In genomic region chr1:88701275-88701674, GRCh38 we compare ENCODE assay signal across 9 cellular contexts. TPM values are rescaled to one million over a fixed set of nuclear protein-coding genes. Genes with fewer than 3 reads are reported as not detected.
DNase-seq lines count a peak whose midpoint lies in the region; ATAC-seq, FAIRE-seq and TF ChIP-seq lines count a peak whose summit lies in the region.
"Had no signal": no experiment of that assay in that cellular context is flagged by ENCODE, and none has a peak within 500 bp of the region (broad histone marks: within the 10 kb centered on the region; RNA-seq: fewer than 3 reads in every experiment).

No MANE protein-coding gene starts in this region.

- no peak for TF ChIP-seq POLR2A in gastroesophageal sphincter (IDR thresholded peaks at IDR 0.05)

- no peak for TF ChIP-seq EP300 in gastroesophageal sphincter (IDR thresholded peaks at IDR 0.05)

- CTCF ChIA-PET in activated CD8-positive, alpha-beta T cell treated with anti-CD3 and anti-CD28 coated beads, Interleukin-2, amount 10 ng/mL, durations not matched to agents 7 days and 5 days (lab: Charles Lee): interaction anchor here (0.6 to 1.6 kb wide), 3 partner anchors 16 to 45 kb away, joined by 3 to 6 read pairs (median 3); no protein-coding TSS in a partner anchor

- no peaks in the 10 kb centered on the region for H3K9me3 ChIP-seq in gastroesophageal sphincter

- H3K4me3 ChIP-seq in gastroesophageal sphincter: no peak overlapping the region

- POLR2A ChIA-PET in activated CD8-positive, alpha-beta T cell treated with anti-CD3 and anti-CD28 coated beads, Interleukin-2, amount 10 ng/mL, durations not matched to agents 7 days and 5 days (lab: Charles Lee): no interaction called here

- peaks cover 14% of the 10 kb centered on the region for H3K36me3 Mint-ChIP-seq in activated CD8-positive, alpha-beta T cell treated with anti-CD3 and anti-CD28 coated beads, Interleukin-2, amount 10 ng/mL, durations not matched to agents 7 days and 5 days (ENCODE audit: low read depth)

- no peak overlapping the region for H3K27ac ChIP-seq in gastroesophageal sphincter
- H3K27ac ChIP-seq: parathyroid adenoma had no signal

- no peaks in the 10 kb centered on the region for H3K27me3 ChIP-seq in gastroesophageal sphincter

- ATAC-seq in GM21515 (IDR thresholded peaks at IDR 0.05; ENCODE audit: unreplicated experiment) (peak; percentile 77), HG03521 (IDR thresholded peaks at IDR 0.05; ENCODE audit: unreplicated experiment) (peak; percentile 63), gastroesophageal sphincter (peak; percentile 46)
- no peak for ATAC-seq in activated CD8-positive, alpha-beta T cell treated with anti-CD3 and anti-CD28 coated beads, Interleukin-2, amount 10 ng/mL, durations not matched to agents 7 days and 5 days
- no peak for ATAC-seq in stimulated activated naive CD8-positive, alpha-beta T cell treated with anti-CD3 and anti-CD28 coated beads, Interleukin-15, Interleukin-2, amounts not matched to agents 100 U/mL and 50 U/mL, for 24 hours

- WGBS in gastroesophageal sphincter (ENCODE audit: low coverage in 1 of 2), 2 donors: 56 to 64% methylated on average over 2 of the region's 2 CpGs

- no peak overlapping the region for H3K27ac Mint-ChIP-seq in activated CD8-positive, alpha-beta T cell treated with anti-CD3 and anti-CD28 coated beads, Interleukin-2, amount 10 ng/mL, durations not matched to agents 7 days and 5 days

- DNase-seq in HCEC 1CT: no peak
- DNase-seq in activated CD8-positive, alpha-beta T cell treated with anti-CD3 and anti-CD28 coated beads, Interleukin-2, amount 10 ng/mL, durations not matched to agents 7 days and 5 days: no peak
- no peak for DNase-seq in stimulated activated naive CD8-positive, alpha-beta T cell treated with anti-CD3 and anti-CD28 coated beads, Interleukin-15, Interleukin-2, amounts not matched to agents 100 U/mL and 50 U/mL, for 24 hours
- no peak for DNase-seq in stimulated activated CD4-positive, alpha-beta T cell treated with anti-CD3 and anti-CD28 coated beads, Interleukin-2, amount 100 ng/mL, for 48 hours

- no peak overlapping the region for H3K4me3 Mint-ChIP-seq in activated CD8-positive, alpha-beta T cell treated with anti-CD3 and anti-CD28 coated beads, Interleukin-2, amount 10 ng/mL, durations not matched to agents 7 days and 5 days

- no peak for TF ChIP-seq CTCF in gastroesophageal sphincter (IDR thresholded peaks at IDR 0.05)

- peaks cover 0 to 42% (median 4%) of the 10 kb centered on the region in 3 donors for H3K4me1 ChIP-seq in gastroesophageal sphincter
- H3K4me1 ChIP-seq: parathyroid adenoma had no signal

- H3K4me1 Mint-ChIP-seq in activated CD8-positive, alpha-beta T cell treated with anti-CD3 and anti-CD28 coated beads, Interleukin-2, amount 10 ng/mL, durations not matched to agents 7 days and 5 days (ENCODE audit: low read depth): no peaks in the 10 kb centered on the region

- no peaks in the 10 kb centered on the region for H3K36me3 ChIP-seq in gastroesophageal sphincter

- H3K27me3 Mint-ChIP-seq in activated CD8-positive, alpha-beta T cell treated with anti-CD3 and anti-CD28 coated beads, Interleukin-2, amount 10 ng/mL, durations not matched to agents 7 days and 5 days (ENCODE audit: low read depth): no peaks in the 10 kb centered on the region

- no peaks in the 10 kb centered on the region for H3K9me3 Mint-ChIP-seq in activated CD8-positive, alpha-beta T cell treated with anti-CD3 and anti-CD28 coated beads, Interleukin-2, amount 10 ng/mL, durations not matched to agents 7 days and 5 days (ENCODE audit: insufficient read depth)

- peak; percentile 61 for FAIRE-seq in G401.6 (lab: Jason Lieb, UNC)

RNA-seq across cellular contexts. Expression of gene PKN2, which starts 17.2 kb away (rescaled TPM):
- 10 to 100 TPM; 30.9 to 47.8 (median 38.4) TPM for total RNA-seq in gastroesophageal sphincter
- total RNA-seq in activated CD8-positive, alpha-beta T cell treated with anti-CD3 and anti-CD28 coated beads, Interleukin-2, amount 10 ng/mL, durations not matched to agents 7 days and 5 days: 10 to 100 TPM; 23.6 to 24.4 TPM

Comparison
In these comparisons a context has a peak if more than half of its experiments do, and no peak if none do; other contexts are left out.
1. ATAC-seq: peak in GM21515 (single experiment), HG03521 (single experiment) and gastroesophageal sphincter (single experiment); none in activated CD8-positive, alpha-beta T cell treated with anti-CD3 and anti-CD28 coated beads, Interleukin-2, amount 10 ng/mL, durations not matched to agents 7 days and 5 days (single experiment) and stimulated activated naive CD8-positive, alpha-beta T cell treated with anti-CD3 and anti-CD28 coated beads, Interleukin-15, Interleukin-2, amounts not matched to agents 100 U/mL and 50 U/mL, for 24 hours (single experiment).